Comparison of ENCODE assay signal across 28 cellular contexts in genomic region chr2:216855079-216855478, GRCh38. TPM values are rescaled to one million over a fixed set of nuclear protein-coding genes. Genes with fewer than 3 reads are reported as not detected.
"Had no signal": no experiment of that assay in that cellular context is flagged by ENCODE, and none has a peak within 500 bp of the region (broad histone marks: within the 10 kb centered on the region; RNA-seq: fewer than 3 reads in every experiment).

No MANE protein-coding gene starts in this region.

- DNase-seq: IMR-90, Karpas-422, KG1, MG63, NCI-H1092, NCI-H1105 treated with DMSO at 0.1 percent for 48 hours, NCI-H1417 treated with DMSO at 0.1 percent for 48 hours, NCI-H146, NCI-H1694 treated with DMSO at 0.1 percent for 48 hours, NCI-H2029, NCI-H2081 treated with DMSO at 0.1 percent for 48 hours, NCI-H2171, NCI-H226, NCI-H446, NCI-H510A, NCI-H524 treated with DMSO at 0.1 percent for 48 hours, NCI-H69, NCI-H774, PC-3, SHP77 treated with DMSO at 0.1 percent for 48 hours, SJCRH30 had no signal

- ATAC-seq: HepG2, Panc1, PC-3, SK-N-SH treated with all-trans-retinoic acid at 6 μM for 48 hours had no signal

- H3K36me3 ChIP-seq: MG63, SJCRH30 had no signal

- H3K9me3 ChIP-seq: MG63, SJCRH30 had no signal

- H3K27me3 ChIP-seq: MG63, SJCRH30 had no signal

- H3K27ac ChIP-seq: SJCRH30 had no signal

- H3K4me3 ChIP-seq: MG63, SJCRH30 had no signal

RNA-seq across cellular contexts. Expression of gene TNP1, which starts 4.8 kb away (rescaled TPM):
- total RNA-seq: HepG2, HT1080, IMR-90, OCI-LY7, PC-3, Right ventricle myocardium inferior, RPMI7951, SJCRH30 had no signal
- polyA plus RNA-seq: HepG2, IMR-90 had no signal
